Comparison of ENCODE assay signal across 22 cellular contexts in genomic region chr2:64059270-64059669, GRCh38. TPM values are rescaled to one million over a fixed set of nuclear protein-coding genes. Genes with fewer than 3 reads are reported as not detected.
DNase-seq lines count a peak whose midpoint lies in the region; ATAC-seq, FAIRE-seq and TF ChIP-seq lines count a peak whose summit lies in the region.
"Had no signal": no experiment of that assay in that cellular context is flagged by ENCODE, and none has a peak within 500 bp of the region (broad histone marks: within the 10 kb centered on the region; RNA-seq: fewer than 3 reads in every experiment).

No MANE protein-coding gene starts in this region.

- no peak overlapping the region for H4K5ac ChIP-seq in H1 (ENCODE audit: insufficient read length, low read depth, low read length)

- H4K8ac ChIP-seq in H1 (ENCODE audit: extremely low read depth, insufficient read depth, low read length) = no peak overlapping the region

- H2BK15ac ChIP-seq in H1 (ENCODE audit: low read length) = no peak overlapping the region

- DNase-seq in HepG2 (ENCODE audit: low spot score) (no peak), right lobe of liver (no peak), OCI-LY7 (ENCODE audit: low spot score) (no peak), H1 (ENCODE audit: low read depth in 1 of 2, low spot score in 2 of 2) (no peak), activated T-cell treated with anti-CD3 and anti-CD28 coated beads for 4 hours (no peak)
- DNase-seq: ACHN; AML-193; BE2C; CD4-positive, alpha-beta T cell; CD8-positive, alpha-beta memory T cell; DMS 273 treated with DMSO at 0.1 percent for 48 hours; DMS79 treated with DMSO at 0.1 percent for 48 hours; GOT3; H7; HCEC 1CT had no signal

- intact Hi-C loops in HepG2 (cut with micrococcal nuclease; ENCODE audit: unreplicated experiment) = no loop called here
- intact Hi-C loops in right lobe of liver (cut with DNase I) = loop anchor here in 1 of 2 donors (10.0 kb wide), 1 partner anchor 266 kb away; no protein-coding TSS in a partner anchor
- intact Hi-C loops in OCI-LY7 (cut with micrococcal nuclease; ENCODE audit: unreplicated experiment) = no loop called here

- no peak overlapping the region for H2BK12ac ChIP-seq in H1 (ENCODE audit: low read depth, low read length)

- POLR2A ChIA-PET in HepG2 (lab: Yijun Ruan, JAX) (interaction anchor here (0.7 kb wide), 1 partner anchor 395 kb away, joined by 3 read pairs; the partner anchor contains the start of gene LGALSL), OCI-LY7 (lab: Charles Lee) (interaction anchor here (2.1 kb wide), 1 partner anchor 26 kb away, joined by 11 read pairs; no protein-coding TSS in a partner anchor), H1 (lab: Charles Lee; ENCODE audit: partially characterized antibody) (interaction anchor here (0.6 kb wide), 1 partner anchor 218 kb away, joined by 3 read pairs; the partner anchor contains the start of gene UGP2)

- CTCF ChIA-PET in HepG2 (lab: Yijun Ruan, JAX; ENCODE audit: low intra/inter-chr PET ratio, low total read pairs) = no interaction called here
- CTCF ChIA-PET in OCI-LY7 (lab: Charles Lee; ENCODE audit: unreplicated experiment) = no interaction called here
- CTCF ChIA-PET in H1 (lab: Charles Lee; ENCODE audit: partially characterized antibody) = interaction anchor here (1.0 to 1.5 kb wide), 3 partner anchors 9 to 269 kb away, joined by 3 to 5 read pairs (median 3); no protein-coding TSS in a partner anchor

- no peak overlapping the region for H3K23ac ChIP-seq in H1 (ENCODE audit: insufficient read length)

- H2BK5ac ChIP-seq in H1 (ENCODE audit: low read depth, low read length) = no peak overlapping the region

- no peaks in the 10 kb centered on the region; a peak in 1 of 5 replicates for H3K27me3 ChIP-seq in HepG2 (ENCODE audit: control insufficient read depth in 1 of 2, insufficient read depth in 2 of 2, low read length in 2 of 2)
- H3K27me3 ChIP-seq in right lobe of liver = no peaks in the 10 kb centered on the region
- no peaks in the 10 kb centered on the region for H3K27me3 ChIP-seq in H1 (replicated peaks in 1 of 4; ENCODE audit: control insufficient read depth in 3 of 4, extremely low read depth in 1 of 4, insufficient read depth in 3 of 4, low read length in 3 of 4)
- H3K27me3 ChIP-seq: BE2C; BLaER1 treated with 17β-estradiol and CSF1 and Interleukin-3, amounts not matched to agents 10 nM and 100 nM had no signal

- H3K4ac ChIP-seq in H1 (replicated peaks; ENCODE audit: insufficient read length, low read depth, low read length) = no peak overlapping the region

- TF ChIP-seq POLR2A in HepG2 (IDR thresholded peaks at IDR 0.05; ENCODE audit: insufficient read depth in 1 of 2, low read depth in 2 of 2, low read length in 2 of 2) (no peak), right lobe of liver (IDR thresholded peaks at IDR 0.05) (no peak), H1 (IDR thresholded peaks at IDR 0.05; ENCODE audit: control extremely low read depth in 1 of 2, low read depth in 2 of 2, low read length in 2 of 2) (no peak)

- H2AFZ ChIP-seq in HepG2 (ENCODE audit: low read length) (no peak overlapping the region), OCI-LY7 (ENCODE audit: low read length) (peak overlapping the region; percentile 39; the same call in 1 of the 2 replicates), H1 (ENCODE audit: low read length) (no peak overlapping the region)

- no peak overlapping the region for H4K91ac ChIP-seq in H1 (replicated peaks; ENCODE audit: insufficient read length, low read length)

- H4K20me1 ChIP-seq in HepG2 (ENCODE audit: insufficient read depth, low read length) (no peaks in the 10 kb centered on the region), OCI-LY7 (ENCODE audit: insufficient read depth, low read length) (no peaks in the 10 kb centered on the region), H1 (replicated peaks in 1 of 2; ENCODE audit: control insufficient read depth in 1 of 2, insufficient read depth in 2 of 2, low read length in 2 of 2) (no peaks in the 10 kb centered on the region)
- H4K20me1 ChIP-seq: BLaER1 treated with 17β-estradiol and CSF1 and Interleukin-3, amounts not matched to agents 10 nM and 100 nM had no signal

- no peak overlapping the region for H3K4me3 ChIP-seq in HepG2 (replicated peaks in 1 of 3; ENCODE audit: insufficient read depth in 1 of 3, low read depth in 2 of 3, low read length in 3 of 3)
- no peak overlapping the region for H3K4me3 ChIP-seq in right lobe of liver
- no peak overlapping the region for H3K4me3 ChIP-seq in OCI-LY7 (ENCODE audit: low read depth, low read length, poor library complexity, severe bottlenecking)
- no peak overlapping the region for H3K4me3 ChIP-seq in H1 (ENCODE audit: extremely low read depth in 1 of 4, insufficient read depth in 2 of 4, low read depth in 3 of 4, low read length in 4 of 4)
- H3K4me3 ChIP-seq: BLaER1 treated with 17β-estradiol and CSF1 and Interleukin-3, amounts not matched to agents 10 nM and 100 nM had no signal

- H3K36me3 ChIP-seq in HepG2 (replicated peaks in 1 of 2; ENCODE audit: control insufficient read depth in 1 of 2, insufficient read depth in 2 of 2, low read length in 2 of 2) = no peaks in the 10 kb centered on the region
- H3K36me3 ChIP-seq in right lobe of liver = no peaks in the 10 kb centered on the region
- peaks cover 8% of the 10 kb centered on the region; the same call in 1 of the 2 replicates for H3K36me3 ChIP-seq in OCI-LY7 (ENCODE audit: insufficient read depth, low read length)
- no peaks in the 10 kb centered on the region for H3K36me3 ChIP-seq in H1 (ENCODE audit: control insufficient read depth in 2 of 4, insufficient read depth in 4 of 4, low read length in 3 of 4)
- H3K36me3 ChIP-seq: BE2C; BLaER1 treated with 17β-estradiol and CSF1 and Interleukin-3, amounts not matched to agents 10 nM and 100 nM had no signal

- H3K4me1 ChIP-seq in HepG2 (ENCODE audit: insufficient read depth, low read length) (peaks cover 24% of the 10 kb centered on the region), right lobe of liver (no peaks in the 10 kb centered on the region), OCI-LY7 (ENCODE audit: insufficient read depth, low read length, poor library complexity, severe bottlenecking) (peaks cover 96% of the 10 kb centered on the region), H1 (replicated peaks in 1 of 4; ENCODE audit: control insufficient read depth in 3 of 4, insufficient read depth in 4 of 4, low read length in 3 of 4) (peaks cover 0 to 1% (median under 1%) of the 10 kb centered on the region in 4 experiments; a peak in 3 of 7 replicates)
- H3K4me1 ChIP-seq: BE2C; BLaER1 treated with 17β-estradiol and CSF1 and Interleukin-3, amounts not matched to agents 10 nM and 100 nM had no signal

- no peaks in the 10 kb centered on the region for H3K9me3 ChIP-seq in HepG2 (ENCODE audit: low read length)
- no peaks in the 10 kb centered on the region for H3K9me3 ChIP-seq in right lobe of liver
- peaks cover 5% of the 10 kb centered on the region; the same call in 1 of the 2 replicates for H3K9me3 ChIP-seq in OCI-LY7 (ENCODE audit: low read length)
- no peaks in the 10 kb centered on the region for H3K9me3 ChIP-seq in H1 (ENCODE audit: insufficient read depth in 2 of 2, low read depth in 1 of 2, low read length in 1 of 2)
- H3K9me3 ChIP-seq: BE2C; BLaER1 treated with 17β-estradiol and CSF1 and Interleukin-3, amounts not matched to agents 10 nM and 100 nM had no signal

- H3K14ac ChIP-seq in H1 (ENCODE audit: insufficient read length) = no peak overlapping the region

- BruUV-seq in HepG2 (replicated peaks; lab: Mats Ljungman, UMichigan) (no TSS peak), OCI-LY7 (replicated peaks; lab: Mats Ljungman, UMichigan) (no TSS peak)

- H3K79me2 ChIP-seq in HepG2 (ENCODE audit: insufficient read depth, low read length) (no peaks in the 10 kb centered on the region), OCI-LY7 (ENCODE audit: insufficient read depth, low read depth, low read length) (no peaks in the 10 kb centered on the region), H1 (ENCODE audit: control insufficient read depth in 1 of 2, insufficient read depth in 2 of 2, low read length in 2 of 2) (no peaks in the 10 kb centered on the region)

- H3K9me2 ChIP-seq in OCI-LY7 (ENCODE audit: insufficient read depth, low read length) = no peaks in the 10 kb centered on the region

- no peak for FAIRE-seq in HepG2 (lab: Jason Lieb, UNC)
- FAIRE-seq in H1 (lab: Jason Lieb, UNC) = no peak
- FAIRE-seq: A204.1, D721Med, G401.6, GM12892 had no signal

- TF ChIP-seq EP300 in HepG2 (IDR thresholded peaks at IDR 0.05; ENCODE audit: low read depth in 2 of 2, low read length in 2 of 2) (no peak), HepG2 (CRISPR knock-in tag; IDR thresholded peaks at IDR 0.05; ENCODE audit: borderline replicate concordance) (no peak), H1 (IDR thresholded peaks at IDR 0.05; ENCODE audit: borderline replicate concordance in 1 of 2, low read depth in 2 of 2, low read length in 2 of 2) (no peak)

- ATAC-seq in HepG2 (no peak), right lobe of liver (no peak), esophagus mucosa (no peak)

- TF ChIP-seq RAD21 in HepG2 (CRISPR knock-in tag; IDR thresholded peaks at IDR 0.05) (no peak), H1 (IDR thresholded peaks at IDR 0.05 in 1 of 2, conservative IDR thresholded peaks at IDR 0.05 in 1 of 2; ENCODE audit: low read depth in 2 of 2, low read length in 2 of 2) (no peak)

- no peak overlapping the region for H3K56ac ChIP-seq in H1 (replicated peaks; ENCODE audit: insufficient read length, low read depth, low read length)

- no peak overlapping the region for H3K18ac ChIP-seq in H1 (ENCODE audit: extremely low read depth, low read length)

- H2BK120ac ChIP-seq in H1 (replicated peaks; ENCODE audit: low read depth, low read length) = no peak overlapping the region

- H3K27ac ChIP-seq in HepG2 (ENCODE audit: extremely low read length, insufficient read depth, low read length) (no peak overlapping the region), right lobe of liver (no peak overlapping the region), OCI-LY7 (ENCODE audit: low read depth, low read length, poor library complexity, severe bottlenecking) (peak overlapping the region; percentile 48), H1 (ENCODE audit: low read depth, low read length) (no peak overlapping the region)
- H3K27ac ChIP-seq: 22Rv1; BLaER1 treated with 17β-estradiol and CSF1 and Interleukin-3, amounts not matched to agents 10 nM and 100 nM had no signal

- in situ Hi-C loops in HepG2 (cut with HindIII; ENCODE audit: extremely low pct_ligation_motif_present, low pct_unique_long_range_greater_than_20kb) = loop anchor here (10.0 kb wide), 1 partner anchor 426 kb away; no protein-coding TSS in a partner anchor

- H2AK5ac ChIP-seq in H1 (ENCODE audit: low read depth, low read length) = no peak overlapping the region

- H3K9ac ChIP-seq in HepG2 (ENCODE audit: insufficient read depth, low read depth, low read length) (no peak overlapping the region), H1 (replicated peaks in 1 of 4; ENCODE audit: extremely low read depth in 1 of 4, low read depth in 3 of 4, low read length in 3 of 4) (no peak overlapping the region)
- H3K9ac ChIP-seq: BLaER1 treated with 17β-estradiol and CSF1 and Interleukin-3, amounts not matched to agents 10 nM and 100 nM had no signal

- H3K23me2 ChIP-seq in H1 (ENCODE audit: low read depth, low read length) = no peaks in the 10 kb centered on the region

- no peak for TF ChIP-seq CTCF in HepG2 (CRISPR knock-in tag; IDR thresholded peaks at IDR 0.05)
- no peak for TF ChIP-seq CTCF in right lobe of liver (IDR thresholded peaks at IDR 0.05)
- TF ChIP-seq CTCF in OCI-LY7 (conservative IDR thresholded peaks at IDR 0.05; ENCODE audit: low read length) = no peak
- TF ChIP-seq CTCF in H1 (IDR thresholded peaks at IDR 0.05; ENCODE audit: control extremely low read depth in 1 of 3, insufficient read depth in 1 of 3, low read depth in 1 of 3, low read length in 3 of 3) = no peak

- H3K79me1 ChIP-seq in H1 (ENCODE audit: low read depth, low read length) = no peaks in the 10 kb centered on the region

- H2BK20ac ChIP-seq in H1 (ENCODE audit: low read length) = 0 out of 2 replicates have a peak overlapping the region, but pooled peaks have one; percentile 4

- H3K4me2 ChIP-seq in HepG2 (ENCODE audit: low read depth, low read length) = no peak overlapping the region
- 0 out of 2 replicates have a peak overlapping the region, but pooled peaks have one; percentile 1 for H3K4me2 ChIP-seq in OCI-LY7 (ENCODE audit: low read length)
- H3K4me2 ChIP-seq in H1 (ENCODE audit: insufficient read depth in 1 of 2, low read depth in 2 of 2, low read length in 2 of 2) = no peak overlapping the region
- H3K4me2 ChIP-seq: BLaER1 treated with 17β-estradiol and CSF1 and Interleukin-3, amounts not matched to agents 10 nM and 100 nM had no signal

RNA-seq across cellular contexts. Expression of gene VPS54, which starts 40.0 kb away (rescaled TPM):
- total RNA-seq in HepG2 (2016; rRNA removed; fragmentation: Illumina TruSeq; extraction: Trizol) (64.7 and 75.4 TPM in 2 replicates), right lobe of liver (10 to 100 TPM; 11.6 to 12.5 (median 12.2) TPM), OCI-LY7 (2022) (17.8 and 19.0 TPM in 2 replicates), esophagus mucosa (12.6 TPM)
- total RNA-seq in HepG2 (2016; cell fraction: cytosol; rRNA removed; fragmentation: Illumina TruSeq; extraction: Trizol; ENCODE audit: low read depth) = 23.8 and 25.8 TPM in 2 replicates
- 63.0 and 68.2 TPM in 2 replicates for total RNA-seq in HepG2 (2016; cell fraction: insoluble cytoplasmic fraction; rRNA removed; fragmentation: Illumina TruSeq; extraction: Trizol)
- total RNA-seq in HepG2 (2016; cell fraction: membrane; rRNA removed; fragmentation: Illumina TruSeq; extraction: Trizol) = 73.0 and 83.1 TPM in 2 replicates
- total RNA-seq in HepG2 (2016; cell fraction: nucleus; rRNA removed; fragmentation: Illumina TruSeq; extraction: Trizol) = 56.5 and 65.0 TPM in 2 replicates
- polyA plus RNA-seq in HepG2 (2011; rRNA removed) (66.7 and 77.5 TPM in 2 replicates), H1 (2011; rRNA removed) (2.4 and 3.6 TPM in 2 replicates)
- polyA plus RNA-seq in HepG2 (2011; cell fraction: cytosol; rRNA removed) = 24.3 and 39.3 TPM in 2 replicates
- polyA plus RNA-seq in HepG2 (2011; cell fraction: nucleus; rRNA removed) = 45.4 and 50.4 TPM in 2 replicates
- polyA plus RNA-seq in HepG2 (2012) = 75.2 and 93.6 TPM in 2 replicates
- 9.0 and 9.6 TPM in 2 replicates for polyA plus RNA-seq in HepG2 (2016; cell fraction: cytosol; fragmentation: Illumina TruSeq; extraction: Trizol; ENCODE audit: low read depth)
- polyA plus RNA-seq in HepG2 (2016; cell fraction: insoluble cytoplasmic fraction; fragmentation: Illumina TruSeq; extraction: Trizol; ENCODE audit: low read depth) = 54.6 and 54.7 TPM in 2 replicates
- 35.4 and 35.8 TPM in 2 replicates for polyA plus RNA-seq in HepG2 (2016; cell fraction: membrane; fragmentation: Illumina TruSeq; extraction: Trizol; ENCODE audit: low read depth)
- polyA plus RNA-seq in HepG2 (2016; cell fraction: nucleus; fragmentation: Illumina TruSeq; extraction: Trizol; ENCODE audit: insufficient read depth, low read depth) = 77.5 and 83.9 TPM in 2 replicates
- polyA minus RNA-seq in HepG2 (2011; rRNA and poly(A)+ RNA removed; ENCODE audit: low replicate concordance) = 7.4 and 30.0 TPM in 2 replicates
- polyA minus RNA-seq in HepG2 (2011; cell fraction: cytosol; rRNA and poly(A)+ RNA removed) = 58.1 and 59.1 TPM in 2 replicates
- 143 and 153 TPM in 2 replicates for polyA minus RNA-seq in HepG2 (2011; cell fraction: nucleus; rRNA and poly(A)+ RNA removed)
- total RNA-seq in OCI-LY7 (2014; rRNA removed; shearing (Covaris generic)) = 12.9 and 14.7 TPM in 2 replicates
- 13.2 and 14.3 TPM in 2 replicates for total RNA-seq in H1 (2021; fragmentation: NEBNext Ultra II Directional; extraction: Animal tissue kit (Norgen Biotek cat#: 25700))
- 5.4 TPM for polyA plus RNA-seq in H1 (2011; cell fraction: cytosol; rRNA removed)
- polyA plus RNA-seq in H1 (2011; cell fraction: nucleus; rRNA removed) = 3.4 TPM
- polyA plus RNA-seq in H1 (2012, experiment 1 of 2) = 6.2 to 10.7 TPM (median 8.0 TPM) in 4 replicates
- polyA plus RNA-seq in H1 (2012, experiment 2 of 2) = 0.46 TPM
- polyA plus RNA-seq in H1 (2013, experiment 1 of 2) = 5.9 TPM
- polyA plus RNA-seq in H1 (2013, experiment 2 of 2) = 6.5 TPM
- 9.5 and 14.8 TPM in 2 replicates for polyA minus RNA-seq in H1 (2011; rRNA and poly(A)+ RNA removed)
- 5.2 TPM for polyA minus RNA-seq in H1 (2011; cell fraction: cytosol; rRNA and poly(A)+ RNA removed)
- polyA minus RNA-seq in H1 (2011; cell fraction: nucleus; rRNA and poly(A)+ RNA removed) = 16.7 TPM

Comparison
In these comparisons a context has a peak if more than half of its experiments do, and no peak if none do; other contexts are left out.
1. Of the 41 proteins assayed by ChIP-seq in both HepG2 and H1: peak only in HepG2: MAFK; only in H1: none; in both: none; in neither: 40.